In genomic region chr2:15186118-15186517, GRCh38 we compare ENCODE assay signal across 3 cellular contexts.
TF ChIP-seq lines count a peak whose summit lies in the region.

No MANE protein-coding gene starts in this region.

TF ChIP-seq in HepG2, 621 proteins besides CTCF, POLR2A, EP300 and RAD21:
- no peak for TF ChIP-seq ZSCAN21 (CRISPR knock-in tag; IDR thresholded peaks at IDR 0.05; ENCODE audit: borderline replicate concordance)
- TF ChIP-seq CEBPB (IDR thresholded peaks at IDR 0.05; ENCODE audit: borderline replicate concordance, low read depth, low read length) = peak; percentile 61; the same call in 1 of the 2 replicates

TF ChIP-seq in IMR-90, 13 proteins besides CTCF, POLR2A, EP300 and RAD21:
- TF ChIP-seq ELK1 (IDR thresholded peaks at IDR 0.05; ENCODE audit: borderline replicate concordance, low read depth, low read length) (no peak), CEBPB (IDR thresholded peaks at IDR 0.05; ENCODE audit: low read depth, low read length) (peak; percentile 56), BHLHE40 (IDR thresholded peaks at IDR 0.05; ENCODE audit: low read depth, low read length) (no peak)
TF ChIP-seq in IMR-90: peak in this region for 1.

TF ChIP-seq in K562, 482 proteins besides CTCF, POLR2A, EP300 and RAD21:
- no peak for TF ChIP-seq DPF2 (IDR thresholded peaks at IDR 0.05)
- TF ChIP-seq CEBPG (CRISPR knock-in tag; IDR thresholded peaks at IDR 0.05) = no peak
- TF ChIP-seq CEBPG (tag; conservative IDR thresholded peaks at IDR 0.05 in 1 of 2, IDR thresholded peaks at IDR 0.05 in 1 of 2) = 0 out of 4 replicates have a peak, but pooled peaks of 1 of the 2 experiments have one; percentile 37
- TF ChIP-seq BHLHE40 (IDR thresholded peaks at IDR 0.05; ENCODE audit: low read length) = no peak
- no peak for TF ChIP-seq XRCC3 (IDR thresholded peaks at IDR 0.05)
- TF ChIP-seq ZFPM2 (CRISPR knock-in tag; IDR thresholded peaks at IDR 0.05) = no peak
- TF ChIP-seq KDM2B (CRISPR knock-in tag; IDR thresholded peaks at IDR 0.05) = no peak
- TF ChIP-seq CEBPB (tag; IDR thresholded peaks at IDR 0.05) = 0 out of 2 replicates have a peak, but pooled peaks have one; percentile 6
- TF ChIP-seq NFIX (CRISPR knock-in tag; IDR thresholded peaks at IDR 0.05; ENCODE audit: low read depth) = no peak
- no peak for TF ChIP-seq GTF3C2 (IDR thresholded peaks at IDR 0.05; ENCODE audit: borderline replicate concordance, extremely low read depth, insufficient read length)
- TF ChIP-seq GMEB1 (CRISPR knock-in tag; IDR thresholded peaks at IDR 0.05) = no peak
- TF ChIP-seq BRF2 (IDR thresholded peaks at IDR 0.05; ENCODE audit: borderline replicate concordance, insufficient read depth, insufficient read length) = no peak
- no peak for TF ChIP-seq ZNF75A (CRISPR knock-in tag; IDR thresholded peaks at IDR 0.05)
